In the genomic region with DNA sequence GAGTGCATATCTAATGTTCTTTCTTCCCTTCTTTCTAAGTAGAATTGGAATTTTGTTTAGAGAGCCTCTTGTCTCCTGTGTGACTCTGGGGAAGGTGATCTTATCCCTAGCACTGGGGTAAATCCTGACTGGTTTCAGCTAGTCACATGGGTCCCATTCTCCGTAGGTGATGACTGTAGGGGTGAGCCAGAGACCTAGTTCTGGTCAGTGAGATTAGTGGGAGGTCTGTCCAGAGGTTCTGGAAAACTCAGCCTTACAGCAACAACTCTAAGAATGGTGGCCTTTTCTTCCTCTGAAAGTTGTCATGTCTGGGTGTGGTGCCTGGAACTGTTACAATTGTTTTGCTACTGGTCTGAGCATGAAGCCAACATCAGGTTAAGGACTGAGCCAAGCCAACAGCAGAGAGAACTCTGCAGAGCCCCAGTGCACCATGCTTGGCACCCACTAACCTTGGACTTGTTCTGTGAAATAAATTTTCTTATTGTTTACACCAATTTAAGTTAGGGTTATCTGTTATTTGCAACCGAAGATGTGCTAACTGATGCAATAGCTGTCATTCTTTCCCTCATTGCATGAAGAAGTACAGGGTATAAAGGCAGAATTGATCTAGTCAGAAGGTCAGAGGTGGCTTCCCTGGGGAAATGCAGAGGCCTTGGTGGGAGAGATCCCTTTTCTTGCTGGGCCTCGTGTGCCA, we compare ENCODE assay signal across 19 cellular contexts. TPM values are rescaled to one million over a fixed set of nuclear protein-coding genes. Genes with fewer than 3 reads are reported as not detected.
DNase-seq lines count a peak whose midpoint lies in the region; ATAC-seq and TF ChIP-seq lines count a peak whose summit lies in the region.
"Had no signal": no experiment of that assay in that cellular context is flagged by ENCODE, and none has a peak within 500 bp of the region (broad histone marks: within the 10 kb centered on the region; RNA-seq: fewer than 3 reads in every experiment).

No MANE protein-coding gene starts in this region.

- no peak for DNase-seq in T-helper 2 cell treated with Interferon-gamma antibody and Interleukin-4, amounts not matched to agents 5 μg/mL and 100 μg/mL, for 36 hours (ENCODE audit: low spot score)
- DNase-seq in T-helper 2 cell: no peak
- no peak for DNase-seq in GM23338 (ENCODE audit: low spot score)
- no peak for DNase-seq in endodermal cell
- DNase-seq in neural progenitor cell (ENCODE audit: low spot score): no peak
- DNase-seq in COLO829 (ENCODE audit: low spot score): no peak
- DNase-seq: activated CD4-positive, alpha-beta memory T cell treated with anti-CD3 and anti-CD28 coated beads, Interleukin-2, amount 10 ng/mL, durations not matched to agents 7 days and 5 days; aorta; HFFc6; mesendoderm; NCI-H2029 treated with DMSO at 0.1 percent for 48 hours; NCI-H510A treated with DMSO at 0.1 percent for 48 hours; stimulated activated CD4-positive, alpha-beta T cell treated with anti-CD3 and anti-CD28 coated beads, Interleukin-4, amount 100 ng/mL, for 4 hours had no signal

- no peak overlapping the region for H3K4me3 Mint-ChIP-seq in T-helper 2 cell treated with Interferon-gamma antibody and Interleukin-4, amounts not matched to agents 5 μg/mL and 100 μg/mL, for 36 hours
- H3K4me3 Mint-ChIP-seq in GM23338 (no peak overlapping the region; the same call in 2 of the 3 replicates), endodermal cell (no peak overlapping the region), neural progenitor cell (no peak overlapping the region)
- H3K4me3 Mint-ChIP-seq: activated CD4-positive, alpha-beta memory T cell treated with anti-CD3 and anti-CD28 coated beads, Interleukin-2, amount 10 ng/mL, durations not matched to agents 7 days and 5 days; dendritic cell treated with granulocyte-macrophage colony-stimulating factor and Interleukin-4, amounts not matched to agents 40 ng/mL and 50 ng/mL, for 4 days; HFFc6 had no signal

- H2AFZ ChIP-seq in GM23338 (no peak overlapping the region), neural progenitor cell (replicated peaks) (no peak overlapping the region)

- H3F3A ChIP-seq in GM23338 (replicated peaks; ENCODE audit: low read depth) (no peaks in the 10 kb centered on the region), neural progenitor cell (ENCODE audit: low read depth) (peaks cover 7% of the 10 kb centered on the region)

- H3K9me2 ChIP-seq in GM23338 (ENCODE audit: insufficient read depth): 0 out of 2 replicates have a peak, but pooled peaks cover 3% of the 10 kb centered on the region

- no peaks in the 10 kb centered on the region for H3K9me3 Mint-ChIP-seq in T-helper 2 cell treated with Interferon-gamma antibody and Interleukin-4, amounts not matched to agents 5 μg/mL and 100 μg/mL, for 36 hours
- H3K9me3 Mint-ChIP-seq in GM23338 (no peaks in the 10 kb centered on the region), endodermal cell (no peaks in the 10 kb centered on the region), neural progenitor cell (peaks cover 2% of the 10 kb centered on the region)
- H3K9me3 Mint-ChIP-seq: activated CD4-positive, alpha-beta memory T cell treated with anti-CD3 and anti-CD28 coated beads, Interleukin-2, amount 10 ng/mL, durations not matched to agents 7 days and 5 days; dendritic cell treated with granulocyte-macrophage colony-stimulating factor and Interleukin-4, amounts not matched to agents 40 ng/mL and 50 ng/mL, for 4 days; HFFc6 had no signal

- H3K4me1 ChIP-seq in GM23338 (ENCODE audit: insufficient read depth) (peaks cover 7% of the 10 kb centered on the region; the same call in 1 of the 2 replicates), endodermal cell (ENCODE audit: control insufficient read depth, insufficient read depth, low read length) (peaks cover 9% of the 10 kb centered on the region), neural progenitor cell (peaks cover 14% of the 10 kb centered on the region)

- H3K27ac ChIP-seq in GM23338 (ENCODE audit: low read depth) (peak overlapping the region; percentile 10; the same call in 1 of the 2 replicates), endodermal cell (ENCODE audit: low read depth, low read length) (no peak overlapping the region), neural progenitor cell (no peak overlapping the region)
- H3K27ac ChIP-seq: C4-2B, neutrophil, tibial nerve had no signal

- H3K4me2 ChIP-seq in GM23338 (no peak overlapping the region), neural progenitor cell (peak overlapping the region; percentile 20)

- H4K20me1 ChIP-seq in GM23338 (replicated peaks; ENCODE audit: insufficient read depth) (peaks cover 9% of the 10 kb centered on the region; the same call in 1 of the 2 replicates), neural progenitor cell (ENCODE audit: low read depth) (peaks cover 30% of the 10 kb centered on the region)

- TF ChIP-seq CTCF in GM23338 (conservative IDR thresholded peaks at IDR 0.05; ENCODE audit: low read depth in 2 of 2) (no peak), endodermal cell (conservative IDR thresholded peaks at IDR 0.05) (no peak), neural progenitor cell (IDR thresholded peaks at IDR 0.05) (no peak)

- H3K27me3 Mint-ChIP-seq in T-helper 2 cell treated with Interferon-gamma antibody and Interleukin-4, amounts not matched to agents 5 μg/mL and 100 μg/mL, for 36 hours (ENCODE audit: low read depth): no peaks in the 10 kb centered on the region
- H3K27me3 Mint-ChIP-seq in GM23338 (ENCODE audit: insufficient read depth, low read depth, poor library complexity): peaks cover 4% of the 10 kb centered on the region
- no peaks in the 10 kb centered on the region for H3K27me3 Mint-ChIP-seq in endodermal cell (ENCODE audit: insufficient read depth)
- H3K27me3 Mint-ChIP-seq in neural progenitor cell (ENCODE audit: insufficient read depth, low read depth): peaks cover under 1% of the 10 kb centered on the region
- H3K27me3 Mint-ChIP-seq: activated CD4-positive, alpha-beta memory T cell treated with anti-CD3 and anti-CD28 coated beads, Interleukin-2, amount 10 ng/mL, durations not matched to agents 7 days and 5 days; dendritic cell treated with granulocyte-macrophage colony-stimulating factor and Interleukin-4, amounts not matched to agents 40 ng/mL and 50 ng/mL, for 4 days had no signal

- H3K27me3 ChIP-seq in GM23338 (ENCODE audit: insufficient read depth): no peaks in the 10 kb centered on the region
- H3K27me3 ChIP-seq in endodermal cell (ENCODE audit: control insufficient read depth, insufficient read depth, low read length, poor library complexity, severe bottlenecking): no peaks in the 10 kb centered on the region
- no peaks in the 10 kb centered on the region for H3K27me3 ChIP-seq in neural progenitor cell
- H3K27me3 ChIP-seq: neutrophil, tibial nerve had no signal

- TF ChIP-seq POLR2A in GM18505 (IDR thresholded peaks at IDR 0.05; ENCODE audit: borderline replicate concordance, extremely low read depth, insufficient read depth, insufficient read length): no peak

- H3K4me1 Mint-ChIP-seq in T-helper 2 cell treated with Interferon-gamma antibody and Interleukin-4, amounts not matched to agents 5 μg/mL and 100 μg/mL, for 36 hours (ENCODE audit: low read depth): peaks cover 19% of the 10 kb centered on the region
- H3K4me1 Mint-ChIP-seq in GM23338 (peaks cover 16% of the 10 kb centered on the region), endodermal cell (peaks cover 10% of the 10 kb centered on the region), neural progenitor cell (peaks cover 13% of the 10 kb centered on the region)

- H3K79me2 ChIP-seq in GM23338 (replicated peaks; ENCODE audit: insufficient read depth) (peaks cover 92% of the 10 kb centered on the region), neural progenitor cell (ENCODE audit: low read depth) (peaks cover 95% of the 10 kb centered on the region)

- peak; percentile 66 for ATAC-seq in GM23338
- no peak for ATAC-seq in GM18867 (IDR thresholded peaks at IDR 0.05; ENCODE audit: unreplicated experiment)
- ATAC-seq in GM18505 (IDR thresholded peaks at IDR 0.05; ENCODE audit: unreplicated experiment): no peak

- H3K9me3 ChIP-seq in endodermal cell (ENCODE audit: control insufficient read depth, low read length): no peaks in the 10 kb centered on the region
- H3K9me3 ChIP-seq in neural progenitor cell (ENCODE audit: low read depth): no peaks in the 10 kb centered on the region
- H3K9me3 ChIP-seq: neutrophil, tibial nerve had no signal

- H3K36me3 ChIP-seq in GM23338 (ENCODE audit: insufficient read depth) (no peaks in the 10 kb centered on the region), endodermal cell (ENCODE audit: control insufficient read depth, insufficient read depth, low read length) (peaks cover 25% of the 10 kb centered on the region), neural progenitor cell (peaks cover 2% of the 10 kb centered on the region)
- H3K36me3 ChIP-seq: neutrophil, tibial nerve had no signal

- H3K36me3 Mint-ChIP-seq in T-helper 2 cell treated with Interferon-gamma antibody and Interleukin-4, amounts not matched to agents 5 μg/mL and 100 μg/mL, for 36 hours (ENCODE audit: low read depth): no peaks in the 10 kb centered on the region
- peaks cover 2% of the 10 kb centered on the region; the same call in 1 of the 3 replicates for H3K36me3 Mint-ChIP-seq in GM23338 (ENCODE audit: low read depth)
- H3K36me3 Mint-ChIP-seq in endodermal cell (ENCODE audit: low read depth): peaks cover 25% of the 10 kb centered on the region
- peaks cover 26% of the 10 kb centered on the region for H3K36me3 Mint-ChIP-seq in neural progenitor cell

- H3K9ac ChIP-seq in endodermal cell (ENCODE audit: extremely low read depth, low read length, poor library complexity, severe bottlenecking) (no peak overlapping the region), neural progenitor cell (no peak overlapping the region)

- 78 to 100% methylated on average over 2 to 3 of the region's 3 CpGs for WGBS in endodermal cell (ENCODE audit: insufficient coverage in 1 of 2, insufficient read length in 1 of 2), 2 experiments

- peak overlapping the region; percentile 34 for H3K27ac Mint-ChIP-seq in T-helper 2 cell treated with Interferon-gamma antibody and Interleukin-4, amounts not matched to agents 5 μg/mL and 100 μg/mL, for 36 hours
- H3K27ac Mint-ChIP-seq in GM23338 (no peak overlapping the region; the same call in 1 of the 2 replicates), endodermal cell (peak overlapping the region; percentile 67), neural progenitor cell (no peak overlapping the region)
- H3K27ac Mint-ChIP-seq: activated CD4-positive, alpha-beta memory T cell treated with anti-CD3 and anti-CD28 coated beads, Interleukin-2, amount 10 ng/mL, durations not matched to agents 7 days and 5 days; dendritic cell treated with granulocyte-macrophage colony-stimulating factor and Interleukin-4, amounts not matched to agents 40 ng/mL and 50 ng/mL, for 4 days; HFFc6 had no signal

- H3K4me3 ChIP-seq in GM23338 (no peak overlapping the region), endodermal cell (ENCODE audit: low read length) (no peak overlapping the region), neural progenitor cell (no peak overlapping the region)
- H3K4me3 ChIP-seq: tibial nerve had no signal

TF ChIP-seq in GM23338, 12 proteins besides CTCF, POLR2A, EP300 and RAD21 (continues in another document):
- TF ChIP-seq NANOG (IDR thresholded peaks at IDR 0.05; ENCODE audit: borderline replicate concordance): no peak

RNA-seq across cellular contexts. Expression of gene TULP4, which starts 56.8 kb away (rescaled TPM):
- total RNA-seq in GM23338 (2014; rRNA removed; shearing (Covaris generic)): 46.6 and 50.2 TPM in 2 replicates
- polyA plus RNA-seq in GM23338 (2016; fragmentation: Nextera tagmentation; extraction: Ambion mirVana): 29.6 and 31.2 TPM in 2 replicates
- total RNA-seq in endodermal cell: 100 to 1,000 TPM; 102 to 103 TPM
- 24.6 TPM for polyA plus RNA-seq in endodermal cell (2013, experiment 1 of 2)
- polyA plus RNA-seq in endodermal cell (2013, experiment 2 of 2): 26.8 TPM
- 143 and 252 TPM in 2 replicates for total RNA-seq in neural progenitor cell (ENCODE audit: low replicate concordance)

Comparison
In these comparisons a context has a peak if more than half of its experiments do, and no peak if none do; other contexts are left out.
1. H3K27ac Mint-ChIP-seq: peak in T-helper 2 cell treated with Interferon-gamma antibody and Interleukin-4, amounts not matched to agents 5 μg/mL and 100 μg/mL, for 36 hours (single experiment) and endodermal cell (single experiment); none in GM23338 (single experiment) and neural progenitor cell (single experiment).